8 cellular contexts compared by ENCODE assay signal in the genomic region with DNA sequence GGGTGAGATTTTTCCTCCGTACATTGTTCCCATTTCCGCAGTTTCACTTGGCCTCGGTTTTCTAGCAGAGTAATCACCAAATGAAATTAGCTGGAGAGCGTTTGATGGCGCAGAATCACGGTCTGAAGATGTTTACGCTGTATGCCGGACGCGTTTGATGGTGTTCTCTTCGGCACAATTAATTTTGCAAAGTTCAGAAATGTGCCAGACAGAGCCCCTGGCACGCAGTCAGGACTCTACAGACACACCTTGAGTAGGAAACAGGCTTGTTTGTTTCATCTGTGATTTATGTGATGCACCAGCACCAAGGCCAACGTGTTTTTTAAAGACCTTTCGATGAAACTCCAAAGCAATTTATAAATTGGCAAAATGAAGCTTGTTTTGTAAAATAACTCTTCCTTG. TPM values are rescaled to one million over a fixed set of nuclear protein-coding genes. Genes with fewer than 3 reads are reported as not detected.
DNase-seq lines count a peak whose midpoint lies in the region; ATAC-seq, FAIRE-seq and TF ChIP-seq lines count a peak whose summit lies in the region.

No MANE protein-coding gene starts in this region.

- H3K4me1 ChIP-seq in ACC112 (ENCODE audit: control insufficient read depth, insufficient read depth, low read length, unreplicated experiment): peaks cover 16% of the 10 kb centered on the region
- peaks cover 3% of the 10 kb centered on the region for H3K4me1 ChIP-seq in ectodermal cell (ENCODE audit: control insufficient read depth, insufficient read depth, low read length)
- peaks cover 4 to 5% of the 10 kb centered on the region in 2 donors for H3K4me1 ChIP-seq in naive thymus-derived CD4-positive, alpha-beta T cell (ENCODE audit: control insufficient read depth in 2 of 2, insufficient read depth in 2 of 2, low read length in 2 of 2)

- H3K36me3 ChIP-seq in ACC112 (ENCODE audit: insufficient read depth, low read length): no peaks in the 10 kb centered on the region
- H3K36me3 ChIP-seq in ectodermal cell (ENCODE audit: control insufficient read depth, insufficient read depth, low read length): no peaks in the 10 kb centered on the region
- H3K36me3 ChIP-seq in naive thymus-derived CD4-positive, alpha-beta T cell (ENCODE audit: control insufficient read depth in 2 of 3, insufficient read depth in 3 of 3, low read length in 3 of 3): no peaks in the 10 kb centered on the region

- H3K4me3 Mint-ChIP-seq in naive thymus-derived CD4-positive, alpha-beta T cell: peak overlapping the region; percentile 66 to 85 (median 79)

- peaks cover 0 to 2% (median 0%) of the 10 kb centered on the region in 5 donors for H3K36me3 Mint-ChIP-seq in naive thymus-derived CD4-positive, alpha-beta T cell

- WGBS in ectodermal cell, 2 experiments: 20 to 24% methylated on average over 14 of the region's 14 CpGs

- intact Hi-C loops in naive thymus-derived CD4-positive, alpha-beta T cell (cut with micrococcal nuclease): no loop called here

- peaks cover 0 to 22% (median 11%) of the 10 kb centered on the region in 7 donors for H3K4me1 Mint-ChIP-seq in naive thymus-derived CD4-positive, alpha-beta T cell

- H3K4me3 ChIP-seq in ACC112 (ENCODE audit: low read depth, low read length) (peak overlapping the region; percentile 81), NB4 (ENCODE audit: low read depth, low read length) (peak overlapping the region; percentile 30), ectodermal cell (ENCODE audit: insufficient read depth, low read depth, low read length) (peak overlapping the region; percentile 81)
- peak overlapping the region; percentile 50 for H3K4me3 ChIP-seq in naive thymus-derived CD4-positive, alpha-beta T cell (ENCODE audit: low read length)

- peaks cover 59 to 71% (median 70%) of the 10 kb centered on the region in 5 donors for H3K27me3 Mint-ChIP-seq in naive thymus-derived CD4-positive, alpha-beta T cell

- TF ChIP-seq POLR2A in NB4 (IDR thresholded peaks at IDR 0.05; ENCODE audit: extremely low read depth, insufficient read length) (no peak), GM12892 (IDR thresholded peaks at IDR 0.05; ENCODE audit: low read depth, low read length) (no peak)

- H2AFZ ChIP-seq in ACC112 (ENCODE audit: low read length, unreplicated experiment): peak overlapping the region; percentile 83

- no peak for FAIRE-seq in GM12892 (lab: Jason Lieb, UNC)

- H3K27ac ChIP-seq in ACC112 (ENCODE audit: low read depth, low read length): peak overlapping the region; percentile 66
- H3K27ac ChIP-seq in ectodermal cell (ENCODE audit: insufficient read depth, low read depth, low read length, poor library complexity, severe bottlenecking): no peak overlapping the region
- no peak overlapping the region for H3K27ac ChIP-seq in naive thymus-derived CD4-positive, alpha-beta T cell (ENCODE audit: low read depth, low read length)

- TF ChIP-seq CTCF in NB4 (IDR thresholded peaks at IDR 0.05; ENCODE audit: low read depth, low read length): no peak

- DNase-seq in NB4 (ENCODE audit: low read depth): no peak
- DNase-seq in naive thymus-derived CD4-positive, alpha-beta T cell: peak in 1 of 9 donors; percentile 2
- no peak for DNase-seq in ecto neural progenitor cell (ENCODE audit: low spot score)
- DNase-seq in GM12892 (ENCODE audit: insufficient read length): no peak
- no peak for DNase-seq in NCI-H69 (lab: John Stamatoyannopoulos, UW)

- POLR2A ChIA-PET in naive thymus-derived CD4-positive, alpha-beta T cell (lab: Charles Lee): no interaction called here

- H3K27ac Mint-ChIP-seq in naive thymus-derived CD4-positive, alpha-beta T cell: no peak overlapping the region

- H3K79me2 ChIP-seq in ACC112 (ENCODE audit: control insufficient read depth, insufficient read depth, low read length, unreplicated experiment): peaks cover 33% of the 10 kb centered on the region

- CTCF ChIA-PET in naive thymus-derived CD4-positive, alpha-beta T cell (lab: Charles Lee): no interaction called here

- H3K27me3 ChIP-seq in ACC112 (ENCODE audit: insufficient read depth, low read length): no peaks in the 10 kb centered on the region
- peaks cover 29% of the 10 kb centered on the region for H3K27me3 ChIP-seq in ectodermal cell (ENCODE audit: control insufficient read depth, insufficient read depth, low read length, poor library complexity, severe bottlenecking)
- peaks cover 0 to 7% of the 10 kb centered on the region in 2 donors for H3K27me3 ChIP-seq in naive thymus-derived CD4-positive, alpha-beta T cell (ENCODE audit: control insufficient read depth in 2 of 2, insufficient read depth in 2 of 2, low read length in 2 of 2)

- H3K9me3 ChIP-seq in ectodermal cell (ENCODE audit: control insufficient read depth, low read length): no peaks in the 10 kb centered on the region
- H3K9me3 ChIP-seq in naive thymus-derived CD4-positive, alpha-beta T cell (ENCODE audit: control insufficient read depth in 2 of 3, low read length in 3 of 3): no peaks in the 10 kb centered on the region

- ATAC-seq in naive thymus-derived CD4-positive, alpha-beta T cell: no peak
- ATAC-seq in GM21515 (IDR thresholded peaks at IDR 0.05; ENCODE audit: unreplicated experiment): no peak

- no peaks in the 10 kb centered on the region for H3K9me3 Mint-ChIP-seq in naive thymus-derived CD4-positive, alpha-beta T cell

RNA-seq across cellular contexts. Expression of a gene that starts 0.9 kb away (rescaled TPM):
- polyA plus RNA-seq in ectodermal cell (2013, experiment 1 of 4): 3.0 TPM
- polyA plus RNA-seq in ectodermal cell (2013, experiment 2 of 4): 3.4 TPM
- polyA plus RNA-seq in ectodermal cell (2013, experiment 3 of 4): 5.1 TPM
- polyA plus RNA-seq in ectodermal cell (2013, experiment 4 of 4): 4.3 TPM
- under 1 TPM in 3 of 5 experiments, not detected in 2; 0.16 to 0.30 (median 0.17) TPM for total RNA-seq in naive thymus-derived CD4-positive, alpha-beta T cell
- not detected for polyA plus RNA-seq in naive thymus-derived CD4-positive, alpha-beta T cell
- polyA plus RNA-seq in GM12892 (2012; ENCODE audit: missing spikeins): 0.06 TPM

Comparison
In these comparisons a context has a peak if more than half of its experiments do, and no peak if none do; other contexts are left out.
1. H3K4me3 ChIP-seq: peak in every context shown above with its lines; median percentile 81 in ACC112; 81 in ectodermal cell; 50 in naive thymus-derived CD4-positive, alpha-beta T cell; 30 in NB4.